Comparison of ENCODE assay signal across 8 cellular contexts in the genomic region with DNA sequence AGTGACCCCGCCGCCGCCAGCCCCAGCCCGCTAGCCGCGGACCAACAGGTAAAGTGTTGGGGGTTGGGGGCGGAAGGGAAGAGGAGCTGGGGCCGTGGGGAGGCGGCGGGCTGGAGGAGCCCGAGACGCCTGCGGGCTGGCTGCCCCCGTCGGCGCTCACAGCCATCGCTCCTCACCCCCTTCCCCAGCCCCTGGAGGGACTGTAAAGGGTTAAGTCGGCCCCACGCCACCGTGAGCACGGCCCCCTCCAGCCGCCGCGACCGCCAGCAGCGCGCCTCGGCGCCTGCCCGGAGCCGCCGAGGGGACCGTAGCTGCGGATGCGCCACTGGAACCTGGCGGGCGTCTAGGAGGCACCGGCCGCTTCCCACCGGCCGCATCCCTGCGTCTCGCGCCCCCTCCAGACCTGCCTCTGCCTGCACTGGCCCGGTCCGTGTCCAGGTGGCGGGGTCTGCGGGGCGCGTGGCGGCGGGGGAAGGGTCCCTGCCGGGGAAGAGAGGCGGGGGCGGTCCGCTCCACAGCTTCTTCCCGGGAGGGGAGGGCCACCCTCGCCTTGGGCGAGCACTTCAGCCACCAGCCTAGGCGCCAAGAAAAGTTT. TPM values are rescaled to one million over a fixed set of nuclear protein-coding genes. Genes with fewer than 3 reads are reported as not detected.
DNase-seq lines count a peak whose midpoint lies in the region; ATAC-seq, FAIRE-seq and TF ChIP-seq lines count a peak whose summit lies in the region.

No MANE protein-coding gene starts in this region.

- H3K4me3 ChIP-seq in BJ (ENCODE audit: low read depth, low read length) (peak overlapping the region; percentile 50), fibroblast of mammary gland (ENCODE audit: control insufficient read depth, low read depth, low read length) (peak overlapping the region; percentile 45), neural progenitor cell (peak overlapping the region; percentile 85)

- H3K27ac ChIP-seq in neural progenitor cell = no peak overlapping the region

- intact Hi-C loops in activated CD8-positive, alpha-beta T cell treated with anti-CD3 and anti-CD28 coated beads for 36 hours (cut with micrococcal nuclease) = loop anchor here (5.0 kb wide), 1 partner anchor 61 kb away; no protein-coding TSS in a partner anchor

- no peak overlapping the region for H3K27ac Mint-ChIP-seq in activated CD8-positive, alpha-beta T cell treated with anti-CD3 and anti-CD28 coated beads for 36 hours
- no peak overlapping the region for H3K27ac Mint-ChIP-seq in neural progenitor cell

- FAIRE-seq in HTR-8/SVneo (lab: Jason Lieb, UNC) = no peak

- H3K4me2 ChIP-seq in neural progenitor cell = peak overlapping the region; percentile 94

- no peaks in the 10 kb centered on the region for H3K9me3 Mint-ChIP-seq in activated CD8-positive, alpha-beta T cell treated with anti-CD3 and anti-CD28 coated beads for 36 hours
- no peaks in the 10 kb centered on the region for H3K9me3 Mint-ChIP-seq in neural progenitor cell

- H3K9ac ChIP-seq in neural progenitor cell = no peak overlapping the region

- H3K27me3 Mint-ChIP-seq in activated CD8-positive, alpha-beta T cell treated with anti-CD3 and anti-CD28 coated beads for 36 hours = peaks cover 36% of the 10 kb centered on the region
- H3K27me3 Mint-ChIP-seq in neural progenitor cell (ENCODE audit: insufficient read depth, low read depth) = peaks cover 4% of the 10 kb centered on the region

- no peaks in the 10 kb centered on the region for H3K36me3 Mint-ChIP-seq in activated CD8-positive, alpha-beta T cell treated with anti-CD3 and anti-CD28 coated beads for 36 hours (ENCODE audit: low read depth)
- peaks cover 8% of the 10 kb centered on the region for H3K36me3 Mint-ChIP-seq in neural progenitor cell

- POLR2A ChIA-PET in BJ (lab: Charles Lee) = interaction anchor here (0.8 kb wide), 1 partner anchor 48 kb away, joined by 18 read pairs; no protein-coding TSS in a partner anchor
- POLR2A ChIA-PET in activated CD8-positive, alpha-beta T cell treated with anti-CD3 and anti-CD28 coated beads for 36 hours (lab: Charles Lee) = interaction anchor here (0.6 to 2.5 kb wide), 3 partner anchors 11 to 541 kb away, joined by 3 to 5 read pairs (median 3); no protein-coding TSS in a partner anchor

- no peaks in the 10 kb centered on the region for H3K9me3 ChIP-seq in neural progenitor cell (ENCODE audit: low read depth)

- peaks cover 33% of the 10 kb centered on the region for H3K4me1 ChIP-seq in neural progenitor cell

- H3F3A ChIP-seq in neural progenitor cell (ENCODE audit: low read depth) = peaks cover 33% of the 10 kb centered on the region

- CTCF ChIA-PET in BJ (lab: Yijun Ruan, JAX) = interaction anchor here (0.6 to 2.1 kb wide), 17 partner anchors 9 to 1566 kb away, joined by 3 to 13 read pairs (median 3); no protein-coding TSS in a partner anchor
- CTCF ChIA-PET in activated CD8-positive, alpha-beta T cell treated with anti-CD3 and anti-CD28 coated beads for 36 hours (lab: Charles Lee) = interaction anchor here (0.6 to 5.3 kb wide), 22 partner anchors 10 to 382 kb away, joined by 3 to 40 read pairs (median 7); partner anchors contain the start of gene ERICH6

- no peak for TF ChIP-seq CTCF in BJ (IDR thresholded peaks at IDR 0.05; ENCODE audit: insufficient read depth, low read depth, low read length)
- no peak for TF ChIP-seq CTCF in activated CD8-positive, alpha-beta T cell treated with anti-CD3 and anti-CD28 coated beads for 36 hours (IDR thresholded peaks at IDR 0.05)
- TF ChIP-seq CTCF in fibroblast of mammary gland (conservative IDR thresholded peaks at IDR 0.05; ENCODE audit: control insufficient read depth, insufficient read depth, low read depth, low read length) = no peak
- peak; percentile 20 for TF ChIP-seq CTCF in neural progenitor cell (IDR thresholded peaks at IDR 0.05)

- H3K36me3 ChIP-seq in BJ (ENCODE audit: control insufficient read depth, insufficient read depth, low read length) (no peaks in the 10 kb centered on the region), neural progenitor cell (no peaks in the 10 kb centered on the region)

- H2AFZ ChIP-seq in neural progenitor cell (replicated peaks) = peak overlapping the region; percentile 87

- H3K4me3 Mint-ChIP-seq in activated CD8-positive, alpha-beta T cell treated with anti-CD3 and anti-CD28 coated beads for 36 hours = peak overlapping the region; percentile 80
- peak overlapping the region; percentile 96 for H3K4me3 Mint-ChIP-seq in neural progenitor cell

- ATAC-seq in GM19328 (IDR thresholded peaks at IDR 0.05; ENCODE audit: unreplicated experiment) = peak; percentile 9
- peak; percentile 19 for ATAC-seq in activated CD8-positive, alpha-beta T cell treated with anti-CD3 and anti-CD28 coated beads for 36 hours

- peaks cover 9% of the 10 kb centered on the region for H3K4me1 Mint-ChIP-seq in activated CD8-positive, alpha-beta T cell treated with anti-CD3 and anti-CD28 coated beads for 36 hours (ENCODE audit: low read depth)
- H3K4me1 Mint-ChIP-seq in neural progenitor cell = peaks cover 40% of the 10 kb centered on the region

- DNase-seq in BJ (ENCODE audit: low read depth) (no peak), HTR-8/SVneo (ENCODE audit: insufficient read length, low spot score) (peak; percentile 34), fibroblast of mammary gland (ENCODE audit: low read depth) (no peak), neural progenitor cell (ENCODE audit: low spot score) (peak; percentile 77), GF-D8 (lab: John Stamatoyannopoulos, UW) (no peak)
- peak; percentile 27 for DNase-seq in activated CD8-positive, alpha-beta T cell treated with anti-CD3 and anti-CD28 coated beads for 36 hours
- no peak for DNase-seq in effector CD4-positive, alpha-beta T cell

- peaks cover 18% of the 10 kb centered on the region for H3K27me3 ChIP-seq in BJ (ENCODE audit: control insufficient read depth, insufficient read depth, low read length)
- H3K27me3 ChIP-seq in neural progenitor cell = peaks cover 15% of the 10 kb centered on the region

- peaks cover 36% of the 10 kb centered on the region for H3K79me2 ChIP-seq in neural progenitor cell (ENCODE audit: low read depth)

- H4K20me1 ChIP-seq in neural progenitor cell (ENCODE audit: low read depth) = peaks cover 27% of the 10 kb centered on the region

RNA-seq across cellular contexts. Expression of gene MED12L, which starts 0.5 kb away (rescaled TPM):
- 0.06 and 0.28 TPM in 2 replicates for polyA plus RNA-seq in BJ (2011; rRNA removed)
- polyA minus RNA-seq in BJ (2011; rRNA and poly(A)+ RNA removed) = 0.24 and 0.51 TPM in 2 replicates
- total RNA-seq in activated CD8-positive, alpha-beta T cell treated with anti-CD3 and anti-CD28 coated beads for 36 hours = 1 to 10 TPM; 2.9 to 3.4 TPM
- 14.2 and 16.5 TPM in 2 replicates for total RNA-seq in neural progenitor cell (ENCODE audit: low replicate concordance)

Comparison
In these comparisons a context has a peak if more than half of its experiments do, and no peak if none do; other contexts are left out.
1. DNase-seq: peak in HTR-8/SVneo (single experiment), activated CD8-positive, alpha-beta T cell treated with anti-CD3 and anti-CD28 coated beads for 36 hours (single experiment) and neural progenitor cell (single experiment); none in BJ (single experiment), fibroblast of mammary gland (single experiment), GF-D8 (single experiment) and effector CD4-positive, alpha-beta T cell (single experiment).
2. Peak in every context shown above with its lines, with median percentiles within 50 percentile points of each other: H3K4me3 ChIP-seq.